In genomic region chr12:65908147-65908546, GRCh38 we compare ENCODE assay signal across 21 cellular contexts.
A peak's percentile ranks its signal among the peaks of the same experiment; 100 is the strongest.
DNase-seq lines count a peak whose midpoint lies in the region; ATAC-seq, FAIRE-seq and TF ChIP-seq lines count a peak whose summit lies in the region.
"Had no signal": no experiment of that assay in that cellular context is flagged by ENCODE, and none has a peak within 500 bp of the region (broad histone marks: within the 10 kb centered on the region; RNA-seq: fewer than 3 reads in every experiment).

No MANE protein-coding gene starts in this region.

- H3K4me1 Mint-ChIP-seq in mesothelial cell of epicardium = peaks cover 66% of the 10 kb centered on the region
- H3K4me1 Mint-ChIP-seq: CD8-positive, alpha-beta memory T cell had no signal

- no TSS peak for BruUV-seq in Panc1 (replicated peaks; lab: Mats Ljungman, UMichigan)

- no peak for DNase-seq in GM23248
- no peak for DNase-seq in Panc1 (ENCODE audit: low read depth, low spot score)
- no peak for DNase-seq in brain microvascular endothelial cell
- DNase-seq in mesothelial cell of epicardium (ENCODE audit: low spot score in 2 of 2, unreplicated experiment in 2 of 2) = no peak
- DNase-seq in NCI-H748 treated with DMSO at 0.1 percent for 48 hours (lab: John Stamatoyannopoulos, UW) = no peak
- DNase-seq in head of caudate nucleus = no peak
- no peak for DNase-seq in small intestine
- DNase-seq: CD8-positive, alpha-beta memory T cell; DMS53; H9; NCI-H1417; NCI-H1930; NCI-H345; NCI-H524 treated with DMSO at 0.1 percent for 48 hours; Peyer's patch had no signal

- H2AFZ ChIP-seq in GM23248 = no peak overlapping the region

- H3K4me3 ChIP-seq in GM23248 = no peak overlapping the region
- no peak overlapping the region for H3K4me3 ChIP-seq in Panc1 (ENCODE audit: low read depth in 2 of 2, low read length in 2 of 2)
- H3K4me3 ChIP-seq in brain microvascular endothelial cell (ENCODE audit: low read depth, low read length) = no peak overlapping the region
- no peak overlapping the region for H3K4me3 ChIP-seq in small intestine (ENCODE audit: low read depth in 1 of 2, low read length in 2 of 2)
- H3K4me3 ChIP-seq: A549; BLaER1 treated with 17β-estradiol and CSF1 and Interleukin-3, amounts not matched to agents 10 nM and 100 nM; Peyer's patch had no signal

- CTCF ChIA-PET in Panc1 (lab: Charles Lee) = no interaction called here

- 65 to 76% methylated on average over 3 of the region's 3 CpGs for WGBS in GM23248 (ENCODE audit: low coverage in 1 of 2, low lambda C conversion rate in 2 of 2, missing lambda C conversion rate in 2 of 2), 2 experiments
- WGBS in small intestine, 3 donors = 87 to 90% (median 89%) methylated on average over 3 of the region's 3 CpGs

- H3K4me2 ChIP-seq in GM23248 (ENCODE audit: unreplicated experiment) = no peak overlapping the region
- H3K4me2 ChIP-seq: A549, KMS-11 had no signal

- ATAC-seq in Panc1 (peak; percentile 50; the same call in 1 of the 2 replicates), GM19467 (IDR thresholded peaks at IDR 0.05; ENCODE audit: unreplicated experiment) (no peak)
- ATAC-seq: HepG2, Right ventricle myocardium inferior had no signal

- H3K36me3 Mint-ChIP-seq in mesothelial cell of epicardium = peaks cover 6% of the 10 kb centered on the region
- H3K36me3 Mint-ChIP-seq: CD8-positive, alpha-beta memory T cell had no signal

- H3K9me3 ChIP-seq in GM23248 (ENCODE audit: low read depth) (no peaks in the 10 kb centered on the region), Panc1 (ENCODE audit: control insufficient read depth, insufficient read depth, low read depth, low read length) (no peaks in the 10 kb centered on the region), small intestine (ENCODE audit: control insufficient read depth, low read depth) (no peaks in the 10 kb centered on the region)
- H3K9me3 ChIP-seq: A549, Peyer's patch had no signal

- H3K9me3 Mint-ChIP-seq in mesothelial cell of epicardium = no peaks in the 10 kb centered on the region
- H3K9me3 Mint-ChIP-seq: H9 had no signal

- no peaks in the 10 kb centered on the region for H3K9me2 ChIP-seq in GM23248 (ENCODE audit: insufficient read depth)

- in situ Hi-C loops in GM23248 (cut with MboI) (no loop called here), Panc1 (cut with HindIII; ENCODE audit: low pct_unique_long_range_greater_than_20kb, low sequenced_read_pairs) (no loop called here), brain microvascular endothelial cell (cut with HindIII; ENCODE audit: low pct_ligation_motif_present, low sequenced_read_pairs) (no loop called here)

- no peaks in the 10 kb centered on the region for H3K27me3 Mint-ChIP-seq in mesothelial cell of epicardium (ENCODE audit: low read depth)

- no peaks in the 10 kb centered on the region for H4K20me1 ChIP-seq in GM23248 (ENCODE audit: insufficient read depth)
- H4K20me1 ChIP-seq: BLaER1 treated with 17β-estradiol and CSF1 and Interleukin-3, amounts not matched to agents 10 nM and 100 nM had no signal

- no peak overlapping the region for H3K9ac ChIP-seq in GM23248
- H3K9ac ChIP-seq: BLaER1 treated with 17β-estradiol and CSF1 and Interleukin-3, amounts not matched to agents 10 nM and 100 nM; KMS-11 had no signal

- H3K27ac ChIP-seq in GM23248 = peak overlapping the region; percentile 21; the same call in 1 of the 2 replicates
- peak overlapping the region; percentile 70 for H3K27ac ChIP-seq in Panc1 (ENCODE audit: low read length)
- H3K27ac ChIP-seq in brain microvascular endothelial cell = peak overlapping the region; percentile 12
- H3K27ac ChIP-seq in small intestine (ENCODE audit: low read depth in 1 of 2, low read length in 1 of 2) = no peak overlapping the region
- H3K27ac ChIP-seq: A549; BLaER1 treated with 17β-estradiol and CSF1 and Interleukin-3, amounts not matched to agents 10 nM and 100 nM; KMS-11; Peyer's patch had no signal

- peak overlapping the region; percentile 77 for H3K27ac Mint-ChIP-seq in mesothelial cell of epicardium
- H3K27ac Mint-ChIP-seq: CD8-positive, alpha-beta memory T cell had no signal

- intact Hi-C loops in Panc1 (cut with micrococcal nuclease; ENCODE audit: unreplicated experiment) (no loop called here), head of caudate nucleus (cut with DNase I) (no loop called here)

- H3K79me2 ChIP-seq in GM23248 (ENCODE audit: insufficient read depth) = peaks cover 100% of the 10 kb centered on the region

- 0 out of 2 replicates have a peak, but pooled peaks cover 5% of the 10 kb centered on the region for H3K36me3 ChIP-seq in GM23248 (ENCODE audit: low read depth)
- no peaks in the 10 kb centered on the region; the same call in 1 of the 2 replicates for H3K36me3 ChIP-seq in Panc1 (ENCODE audit: control insufficient read depth, insufficient read depth, low read length)
- peaks cover 4% of the 10 kb centered on the region for H3K36me3 ChIP-seq in brain microvascular endothelial cell (replicated peaks)
- H3K36me3 ChIP-seq in small intestine (ENCODE audit: control insufficient read depth in 2 of 2, insufficient read depth in 2 of 2, low read length in 2 of 2) = no peaks in the 10 kb centered on the region
- H3K36me3 ChIP-seq: BLaER1 treated with 17β-estradiol and CSF1 and Interleukin-3, amounts not matched to agents 10 nM and 100 nM; Peyer's patch had no signal

- peaks cover 78% of the 10 kb centered on the region for H3F3A ChIP-seq in GM23248 (ENCODE audit: insufficient read depth)

- H3K4me1 ChIP-seq in GM23248 (ENCODE audit: insufficient read depth) (peaks cover 28% of the 10 kb centered on the region), Panc1 (ENCODE audit: control insufficient read depth, insufficient read depth, low read length) (peaks cover 44% of the 10 kb centered on the region), small intestine (ENCODE audit: control insufficient read depth in 2 of 2, insufficient read depth in 1 of 2, low read depth in 1 of 2, low read length in 1 of 2) (no peaks in the 10 kb centered on the region)
- H3K4me1 ChIP-seq: A549, Peyer's patch had no signal

- no peak overlapping the region for H3K4me3 Mint-ChIP-seq in mesothelial cell of epicardium
- H3K4me3 Mint-ChIP-seq: CD8-positive, alpha-beta memory T cell; H9 had no signal

- TF ChIP-seq CTCF in Panc1 (IDR thresholded peaks at IDR 0.05) = no peak
- TF ChIP-seq CTCF in brain microvascular endothelial cell (IDR thresholded peaks at IDR 0.05; ENCODE audit: low read depth, low read length, missing control alignments) = no peak
- peak; percentile 38 for TF ChIP-seq CTCF in mesothelial cell of epicardium (IDR thresholded peaks at IDR 0.05; ENCODE audit: unreplicated experiment)

- no peak for FAIRE-seq in small intestine (lab: Jason Lieb, UNC)
- FAIRE-seq: A549, HepG2 had no signal

- H3K27me3 ChIP-seq in GM23248 (replicated peaks; ENCODE audit: insufficient read depth) (no peaks in the 10 kb centered on the region), Panc1 (ENCODE audit: control insufficient read depth, insufficient read depth, low read length) (no peaks in the 10 kb centered on the region), brain microvascular endothelial cell (replicated peaks) (no peaks in the 10 kb centered on the region), small intestine (ENCODE audit: control insufficient read depth in 2 of 2, insufficient read depth in 2 of 2, low read length in 2 of 2) (no peaks in the 10 kb centered on the region)
- H3K27me3 ChIP-seq: BLaER1 treated with 17β-estradiol and CSF1 and Interleukin-3, amounts not matched to agents 10 nM and 100 nM; Peyer's patch had no signal

- POLR2A ChIA-PET in Panc1 (lab: Charles Lee) = no interaction called here

Comparison
In these comparisons a context has a peak if more than half of its experiments do, and no peak if none do; other contexts are left out.
1. H3K27ac ChIP-seq: peak in GM23248 (single experiment), Panc1 (single experiment) and brain microvascular endothelial cell (single experiment); none in small intestine (0 of 2).